37 cellular contexts compared by ENCODE assay signal in genomic region chr11:90764691-90765090, GRCh38.
"Had no signal": no experiment of that assay in that cellular context is flagged by ENCODE, and none has a peak within 500 bp of the region (broad histone marks: within the 10 kb centered on the region; RNA-seq: fewer than 3 reads in every experiment).

No MANE protein-coding gene starts in this region.

- H3K4me1 Mint-ChIP-seq: activated naive CD4-positive, alpha-beta T cell treated with anti-CD3 and anti-CD28 coated beads, Interleukin-2, amount 10 ng/mL, durations not matched to agents 7 days and 5 days; activated naive CD4-positive, alpha-beta T cell treated with anti-CD3 and anti-CD28 coated beads, Interleukin-2, amount 50 U/mL, for 24 hours; activated naive CD8-positive, alpha-beta T cell treated with anti-CD3 and anti-CD28 coated beads for 36 hours; activated naive CD8-positive, alpha-beta T cell treated with anti-CD3 and anti-CD28 coated beads, Interleukin-2, amount 10 ng/mL, durations not matched to agents 7 days and 5 days; activated naive CD8-positive, alpha-beta T cell treated with anti-CD3 and anti-CD28 coated beads, Interleukin-2, amount 50 U/mL, for 24 hours; activated T-helper 17 cell treated with anti-CD3 and anti-CD28 coated beads, Interleukin-2, amount 50 U/mL, for 72 hours; central memory CD8-positive, alpha-beta T cell had no signal

- H3K4me3 Mint-ChIP-seq: activated naive CD4-positive, alpha-beta T cell treated with anti-CD3 and anti-CD28 coated beads for 36 hours; activated naive CD4-positive, alpha-beta T cell treated with anti-CD3 and anti-CD28 coated beads, Interleukin-2, amount 10 ng/mL, durations not matched to agents 7 days and 5 days; activated naive CD4-positive, alpha-beta T cell treated with anti-CD3 and anti-CD28 coated beads, Interleukin-2, amount 50 U/mL, for 24 hours; activated naive CD8-positive, alpha-beta T cell; activated naive CD8-positive, alpha-beta T cell treated with anti-CD3 and anti-CD28 coated beads for 36 hours; activated naive CD8-positive, alpha-beta T cell treated with anti-CD3 and anti-CD28 coated beads, Interleukin-2, amount 10 ng/mL, durations not matched to agents 7 days and 5 days; activated naive CD8-positive, alpha-beta T cell treated with anti-CD3 and anti-CD28 coated beads, Interleukin-2, amount 50 U/mL, for 24 hours; activated T-cell treated with anti-CD3 and anti-CD28 coated beads, Interleukin-2, amount 50 U/mL, for 24 hours; activated T-cell treated with anti-CD3 and anti-CD28 coated beads, Interleukin-2, amount 50 U/mL, for 4 hours; activated T-cell treated with anti-CD3 and anti-CD28 coated beads, Interleukin-2, amount 50 U/mL, for 72 hours; activated T-helper 1 cell treated with anti-CD3 and anti-CD28 coated beads, Interleukin-12 subunit alpha, Interleukin-12 subunit beta, Interleukin-2, Interleukin-4 antibody, amounts not matched to agents 30 ng/mL and 10 ng/mL and 1 ng/mL, durations not matched to agents 14 hours and 24 hours and 36 hours; activated T-helper 17 cell treated with anti-CD3 and anti-CD28 coated beads, Interleukin-2, amount 50 U/mL, for 72 hours; brain; central memory CD8-positive, alpha-beta T cell had no signal

- H3K27ac Mint-ChIP-seq: activated naive CD4-positive, alpha-beta T cell treated with anti-CD3 and anti-CD28 coated beads for 36 hours; activated naive CD4-positive, alpha-beta T cell treated with anti-CD3 and anti-CD28 coated beads, Interleukin-2, amount 10 ng/mL, durations not matched to agents 7 days and 5 days; activated naive CD4-positive, alpha-beta T cell treated with anti-CD3 and anti-CD28 coated beads, Interleukin-2, amount 50 U/mL, for 24 hours; activated naive CD4-positive, alpha-beta T cell treated with anti-CD3 and anti-CD28 coated beads, Interleukin-2, amount 50 U/mL, for 72 hours; activated naive CD8-positive, alpha-beta T cell; activated naive CD8-positive, alpha-beta T cell treated with anti-CD3 and anti-CD28 coated beads for 36 hours; activated naive CD8-positive, alpha-beta T cell treated with anti-CD3 and anti-CD28 coated beads, Interleukin-2, amount 10 ng/mL, durations not matched to agents 7 days and 5 days; activated naive CD8-positive, alpha-beta T cell treated with anti-CD3 and anti-CD28 coated beads, Interleukin-2, amount 50 U/mL, for 24 hours; activated T-cell treated with anti-CD3 and anti-CD28 coated beads, Interleukin-2, amount 50 U/mL, for 24 hours; activated T-cell treated with anti-CD3 and anti-CD28 coated beads, Interleukin-2, amount 50 U/mL, for 72 hours; activated T-helper 1 cell treated with anti-CD3 and anti-CD28 coated beads, Interleukin-12 subunit alpha, Interleukin-12 subunit beta, Interleukin-2, Interleukin-4 antibody, amounts not matched to agents 30 ng/mL and 10 ng/mL and 1 ng/mL, durations not matched to agents 14 hours and 24 hours and 36 hours; activated T-helper 17 cell treated with anti-CD3 and anti-CD28 coated beads, Interleukin-2, amount 50 U/mL, for 72 hours; activated T-helper 2 cell treated with anti-CD3 and anti-CD28 coated beads, Interferon-gamma antibody, Interleukin-2, Interleukin-4, amounts not matched to agents 10 μg/mL and 5 μg/mL and 100 μg/mL, durations not matched to agents 14 hours and 24 hours and 36 hours; brain had no signal

- H3K27me3 Mint-ChIP-seq: activated naive CD4-positive, alpha-beta T cell treated with anti-CD3 and anti-CD28 coated beads, Interleukin-2, amount 10 ng/mL, durations not matched to agents 7 days and 5 days; activated naive CD4-positive, alpha-beta T cell treated with anti-CD3 and anti-CD28 coated beads, Interleukin-2, amount 50 U/mL, for 24 hours; activated naive CD8-positive, alpha-beta T cell; activated naive CD8-positive, alpha-beta T cell treated with anti-CD3 and anti-CD28 coated beads for 36 hours; activated naive CD8-positive, alpha-beta T cell treated with anti-CD3 and anti-CD28 coated beads, Interleukin-2, amount 10 ng/mL, durations not matched to agents 7 days and 5 days; activated naive CD8-positive, alpha-beta T cell treated with anti-CD3 and anti-CD28 coated beads, Interleukin-2, amount 50 U/mL, for 24 hours; activated T-cell treated with anti-CD3 and anti-CD28 coated beads, Interleukin-2, amount 50 U/mL, for 24 hours; activated T-helper 17 cell treated with anti-CD3 and anti-CD28 coated beads, Interleukin-2, amount 50 U/mL, for 72 hours; brain; central memory CD8-positive, alpha-beta T cell had no signal

- H3K9me3 Mint-ChIP-seq: activated naive CD4-positive, alpha-beta T cell treated with anti-CD3 and anti-CD28 coated beads for 36 hours; activated naive CD4-positive, alpha-beta T cell treated with anti-CD3 and anti-CD28 coated beads, Interleukin-2, amount 50 U/mL, for 24 hours; activated naive CD8-positive, alpha-beta T cell treated with anti-CD3 and anti-CD28 coated beads, Interleukin-2, amount 50 U/mL, for 24 hours; activated T-cell treated with anti-CD3 and anti-CD28 coated beads, Interleukin-2, amount 50 U/mL, for 4 hours; activated T-helper 1 cell treated with anti-CD3 and anti-CD28 coated beads, Interleukin-12 subunit alpha, Interleukin-12 subunit beta, Interleukin-2, Interleukin-4 antibody, amounts not matched to agents 30 ng/mL and 10 ng/mL and 1 ng/mL, durations not matched to agents 14 hours and 24 hours and 36 hours; activated T-helper 2 cell treated with anti-CD3 and anti-CD28 coated beads, Interferon-gamma antibody, Interleukin-2, Interleukin-4, amounts not matched to agents 10 μg/mL and 5 μg/mL and 100 μg/mL, durations not matched to agents 14 hours and 24 hours and 36 hours; brain had no signal

- H3K4me1 ChIP-seq: adrenal gland, ascending aorta, body of pancreas, breast epithelium had no signal

- H3K4me3 ChIP-seq: adrenal gland, ascending aorta, body of pancreas, breast epithelium, cardiac muscle cell had no signal

- H3K27me3 ChIP-seq: adrenal gland, ascending aorta, body of pancreas, brain microvascular endothelial cell, breast epithelium, cardiac muscle cell had no signal

- H3K9me3 ChIP-seq: adrenal gland, ascending aorta, body of pancreas, breast epithelium had no signal

- H3K36me3 ChIP-seq: adrenal gland, ascending aorta, brain microvascular endothelial cell, breast epithelium, cardiac muscle cell had no signal

- DNase-seq: activated effector memory CD4-positive, alpha-beta T cell treated with anti-CD3 and anti-CD28 coated beads, Interleukin-2, amount 50 U/mL, for 16 hours; activated effector memory CD4-positive, alpha-beta T cell treated with Interleukin-2 at 50 U/mL for 16 hours; activated gamma-delta T cell; activated gamma-delta T cell treated with Interleukin-2 at 50 U/mL for 16 hours; activated naive CD4-positive, alpha-beta T cell; activated naive CD4-positive, alpha-beta T cell treated with anti-CD3 and anti-CD28 coated beads for 36 hours; activated naive CD4-positive, alpha-beta T cell treated with anti-CD3 and anti-CD28 coated beads, Interleukin-2, amount 10 ng/mL, durations not matched to agents 7 days and 5 days; activated naive CD4-positive, alpha-beta T cell treated with anti-CD3 and anti-CD28 coated beads, Interleukin-2, amount 50 U/mL, for 16 hours; activated naive CD8-positive, alpha-beta T cell treated with anti-CD3 and anti-CD28 coated beads for 36 hours; activated naive CD8-positive, alpha-beta T cell treated with anti-CD3 and anti-CD28 coated beads, Interleukin-2, amount 10 ng/mL, durations not matched to agents 7 days and 5 days; activated naive CD8-positive, alpha-beta T cell treated with anti-CD3 and anti-CD28 coated beads, Interleukin-2, amount 50 U/mL, for 24 hours; activated T-cell treated with anti-CD3 and anti-CD28 coated beads, Interleukin-2, amount 50 U/mL, for 1 hour; activated T-cell treated with anti-CD3 and anti-CD28 coated beads, Interleukin-2, amount 50 U/mL, for 24 hours; activated T-cell treated with anti-CD3 and anti-CD28 coated beads, Interleukin-2, amount 50 U/mL, for 4 hours; activated T-cell treated with anti-CD3 and anti-CD28 coated beads, Interleukin-2, amount 50 U/mL, for 48 hours; activated T-cell treated with anti-CD3 and anti-CD28 coated beads, Interleukin-2, amount 50 U/mL, for 72 hours; adrenal gland; amniotic stem cell; amygdala; anterior cingulate cortex; aorta; body of pancreas; brain microvascular endothelial cell; caudate nucleus; central memory CD4-positive, alpha-beta T cell; cerebellar nuclear complex had no signal

- H3K36me3 Mint-ChIP-seq: activated naive CD4-positive, alpha-beta T cell treated with anti-CD3 and anti-CD28 coated beads, Interleukin-2, amount 10 ng/mL, durations not matched to agents 7 days and 5 days; activated naive CD4-positive, alpha-beta T cell treated with anti-CD3 and anti-CD28 coated beads, Interleukin-2, amount 50 U/mL, for 24 hours; activated naive CD4-positive, alpha-beta T cell treated with anti-CD3 and anti-CD28 coated beads, Interleukin-2, amount 50 U/mL, for 72 hours; activated naive CD8-positive, alpha-beta T cell; activated naive CD8-positive, alpha-beta T cell treated with anti-CD3 and anti-CD28 coated beads for 36 hours; activated naive CD8-positive, alpha-beta T cell treated with anti-CD3 and anti-CD28 coated beads, Interleukin-2, amount 10 ng/mL, durations not matched to agents 7 days and 5 days; brain had no signal

- H3K27ac ChIP-seq: adrenal gland, ascending aorta, body of pancreas, brain microvascular endothelial cell, breast epithelium, cardiac muscle cell had no signal
